ENCODE assay signal across 10 cellular contexts in the genomic region with DNA sequence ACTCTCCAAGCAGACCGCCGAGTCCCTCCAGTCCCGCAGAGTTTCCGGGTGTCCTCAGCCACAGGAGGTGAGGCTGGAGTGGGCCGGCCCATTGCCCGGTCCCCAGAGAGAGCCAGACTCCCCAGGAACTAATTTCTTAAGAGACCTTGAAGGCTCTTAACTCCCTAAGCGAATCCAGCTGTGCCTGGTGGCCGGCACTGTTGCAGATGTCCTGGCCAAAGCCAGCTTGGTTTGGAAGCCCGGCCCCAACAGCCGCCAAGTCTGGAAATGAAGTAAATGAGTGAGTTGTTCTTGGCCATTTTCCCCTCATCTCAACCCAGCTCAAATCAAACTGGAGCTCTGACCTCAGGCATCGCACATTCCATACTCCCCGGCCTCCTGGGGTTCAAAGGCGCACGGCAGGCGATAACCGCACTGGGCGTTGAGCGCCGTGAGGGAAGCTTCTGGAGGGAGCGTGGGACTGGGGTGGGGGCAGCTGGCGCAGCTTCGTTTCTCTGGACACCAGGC. TPM values are rescaled to one million over a fixed set of nuclear protein-coding genes. Genes with fewer than 3 reads are reported as not detected.
DNase-seq lines count a peak whose midpoint lies in the region; ATAC-seq and TF ChIP-seq lines count a peak whose summit lies in the region.
"Had no signal": no experiment of that assay in that cellular context is flagged by ENCODE, and none has a peak within 500 bp of the region (broad histone marks: within the 10 kb centered on the region; RNA-seq: fewer than 3 reads in every experiment).

No MANE protein-coding gene starts in this region.

- ATAC-seq in left cardiac atrium (peak; percentile 82 to 84), sciatic nerve (peak; percentile 77), HG02763 (IDR thresholded peaks at IDR 0.05; ENCODE audit: unreplicated experiment) (no peak), HG03521 (IDR thresholded peaks at IDR 0.05; ENCODE audit: unreplicated experiment) (no peak)
- ATAC-seq: stimulated activated naive CD8-positive, alpha-beta T cell treated with anti-CD3 and anti-CD28 coated beads, Interleukin-15, amount 100 ng/mL, for 72 hours had no signal

- TF ChIP-seq CTCF in AG09319 (IDR thresholded peaks at IDR 0.05; ENCODE audit: low read depth, low read length) (no peak), astrocyte of the cerebellum (IDR thresholded peaks at IDR 0.05; ENCODE audit: low read depth, low read length, missing control alignments) (no peak)

- H3K4me3 ChIP-seq in astrocyte of the cerebellum (ENCODE audit: low read depth, low read length) = no peak overlapping the region

- intact Hi-C loops in left cardiac atrium (cut with DNase I) = no loop called here
- intact Hi-C loops in sciatic nerve (cut with DNase I) = no loop called here

- in situ Hi-C loops in astrocyte of the cerebellum (cut with HindIII; ENCODE audit: low sequenced_read_pairs) = no loop called here

- DNase-seq in AG09319 (ENCODE audit: extremely low read depth, low read depth) (peak; percentile 83), astrocyte of the cerebellum (ENCODE audit: low read depth) (peak; percentile 99), left cardiac atrium (peak; percentile 84), sciatic nerve (ENCODE audit: low spot score) (no peak), activated T-cell treated with anti-CD3 and anti-CD28 coated beads for 4 hours (no peak)
- no peak for DNase-seq in activated naive CD4-positive, alpha-beta T cell treated with Interleukin-2 at 50 U/mL for 16 hours
- DNase-seq: NCI-H446; stimulated activated naive CD8-positive, alpha-beta T cell treated with anti-CD3 and anti-CD28 coated beads, Interleukin-15, amount 100 ng/mL, for 72 hours had no signal

RNA-seq across cellular contexts. Expression of a gene that starts 42.0 kb away (rescaled TPM):
- total RNA-seq in left cardiac atrium = 10 to 100 TPM; 18.1 to 34.9 TPM
- total RNA-seq in sciatic nerve = 72.7 TPM

Comparison
In these comparisons a context has a peak if more than half of its experiments do, and no peak if none do; other contexts are left out.
1. DNase-seq: peak in AG09319 (single experiment), astrocyte of the cerebellum (single experiment) and left cardiac atrium (single experiment); none in sciatic nerve (single experiment), activated naive CD4-positive, alpha-beta T cell treated with Interleukin-2 at 50 U/mL for 16 hours (single experiment) and activated T-cell treated with anti-CD3 and anti-CD28 coated beads for 4 hours (single experiment).
2. ATAC-seq: peak in left cardiac atrium (2 of 2) and sciatic nerve (single experiment); none in HG02763 (single experiment) and HG03521 (single experiment).